14 cellular contexts compared by ENCODE assay signal in the genomic region with DNA sequence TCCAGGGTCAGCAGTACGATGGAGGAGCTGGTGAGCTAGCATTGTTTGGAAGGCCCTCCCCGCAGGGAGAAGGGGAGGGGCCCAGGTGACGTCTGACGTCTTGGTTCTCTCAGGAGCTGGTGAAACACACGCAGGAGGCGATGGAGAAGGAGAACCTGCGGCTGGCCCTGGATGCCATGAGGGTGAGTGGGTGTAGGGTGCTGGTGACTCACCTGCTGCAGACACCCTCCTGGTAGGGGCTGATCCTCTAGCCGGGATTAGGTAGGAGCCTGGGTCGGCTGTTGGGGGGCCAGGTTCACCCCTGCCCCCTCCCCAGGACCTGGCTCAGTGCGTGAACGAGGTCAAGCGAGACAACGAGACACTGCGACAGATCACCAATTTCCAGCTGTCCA. TPM values are rescaled to one million over a fixed set of nuclear protein-coding genes. Genes with fewer than 3 reads are reported as not detected.
DNase-seq lines count a peak whose midpoint lies in the region; ATAC-seq and TF ChIP-seq lines count a peak whose summit lies in the region.
"Had no signal": no experiment of that assay in that cellular context is flagged by ENCODE, and none has a peak within 500 bp of the region (broad histone marks: within the 10 kb centered on the region; RNA-seq: fewer than 3 reads in every experiment).

No MANE protein-coding gene starts in this region.

- peak; percentile 88 for ATAC-seq in foreskin keratinocyte
- no peak for ATAC-seq in stimulated activated memory B cell treated with anti-CD40 and anti-IgM and Interleukin-4, amounts not matched to agents 10 μg/mL and 1 μg/mL and 100 μg/mL, for 72 hours
- ATAC-seq in HG03460 (IDR thresholded peaks at IDR 0.05; ENCODE audit: unreplicated experiment), result no peak

- peak overlapping the region; percentile 83 for H3K4me2 ChIP-seq in PC-9
- H3K4me2 ChIP-seq in Karpas-422 (ENCODE audit: low read depth, low read length, poor library complexity, severe bottlenecking), result no peak overlapping the region

- H4K20me1 ChIP-seq in PC-9 (ENCODE audit: insufficient read depth), result no peaks in the 10 kb centered on the region
- H4K20me1 ChIP-seq in Karpas-422 (ENCODE audit: insufficient read depth, low read depth, low read length), result 0 out of 2 replicates have a peak, but pooled peaks cover 3% of the 10 kb centered on the region

- H3K9me3 ChIP-seq in PC-9 (ENCODE audit: insufficient read depth, low read depth), result no peaks in the 10 kb centered on the region
- H3K9me3 ChIP-seq in Karpas-422 (ENCODE audit: low read length), result no peaks in the 10 kb centered on the region
- H3K9me3 ChIP-seq: prostate gland had no signal

- no peak overlapping the region for H3K9ac ChIP-seq in Karpas-422 (ENCODE audit: low read length)

- POLR2A ChIA-PET in PC-9 (lab: Charles Lee; ENCODE audit: unreplicated experiment), result interaction anchor here (0.6 to 1.2 kb wide), 3 partner anchors 27 to 298 kb away, joined by 4 to 7 read pairs (median 7); a partner anchor contains a TSS

- H3K4me3 Mint-ChIP-seq in activated naive CD4-positive, alpha-beta T cell treated with anti-CD3 and anti-CD28 coated beads for 36 hours, result no peak overlapping the region
- peak overlapping the region; percentile 28 for H3K4me3 Mint-ChIP-seq in stimulated activated memory B cell treated with anti-CD40 and anti-IgM and Interleukin-4, amounts not matched to agents 10 μg/mL and 1 μg/mL and 100 μg/mL, for 72 hours

- H3K9me3 Mint-ChIP-seq in activated naive CD4-positive, alpha-beta T cell treated with anti-CD3 and anti-CD28 coated beads for 36 hours, result no peaks in the 10 kb centered on the region
- H3K9me3 Mint-ChIP-seq in stimulated activated memory B cell treated with anti-CD40 and anti-IgM and Interleukin-4, amounts not matched to agents 10 μg/mL and 1 μg/mL and 100 μg/mL, for 72 hours, result no peaks in the 10 kb centered on the region

- H3K4me1 Mint-ChIP-seq in activated naive CD4-positive, alpha-beta T cell treated with anti-CD3 and anti-CD28 coated beads for 36 hours (ENCODE audit: low read depth), result peaks cover 4% of the 10 kb centered on the region
- H3K4me1 Mint-ChIP-seq in stimulated activated memory B cell treated with anti-CD40 and anti-IgM and Interleukin-4, amounts not matched to agents 10 μg/mL and 1 μg/mL and 100 μg/mL, for 72 hours, result peaks cover 21% of the 10 kb centered on the region

- H3K27ac ChIP-seq in PC-9 (peak overlapping the region; percentile 82), foreskin keratinocyte (no peak overlapping the region), Karpas-422 (ENCODE audit: low read length) (no peak overlapping the region)
- H3K27ac ChIP-seq: HL-60, prostate gland, WERI-Rb-1 had no signal

- TF ChIP-seq CTCF in PC-9 (conservative IDR thresholded peaks at IDR 0.05) (no peak), foreskin keratinocyte (conservative IDR thresholded peaks at IDR 0.05) (no peak)

- H3K79me2 ChIP-seq in PC-9 (ENCODE audit: low read depth) (no peaks in the 10 kb centered on the region), Karpas-422 (ENCODE audit: low read length) (no peaks in the 10 kb centered on the region)

- H3K4me1 ChIP-seq in PC-9 (replicated peaks; ENCODE audit: insufficient read depth) (peaks cover 8% of the 10 kb centered on the region), foreskin keratinocyte (no peaks in the 10 kb centered on the region), Karpas-422 (ENCODE audit: low read length) (no peaks in the 10 kb centered on the region)
- H3K4me1 ChIP-seq: prostate gland had no signal

- H2AFZ ChIP-seq in PC-9 (peak overlapping the region; percentile 75), Karpas-422 (ENCODE audit: low read length) (no peak overlapping the region)

- H3K27me3 Mint-ChIP-seq in activated naive CD4-positive, alpha-beta T cell treated with anti-CD3 and anti-CD28 coated beads for 36 hours (ENCODE audit: low read depth), result no peaks in the 10 kb centered on the region
- H3K27me3 Mint-ChIP-seq in stimulated activated memory B cell treated with anti-CD40 and anti-IgM and Interleukin-4, amounts not matched to agents 10 μg/mL and 1 μg/mL and 100 μg/mL, for 72 hours, result no peaks in the 10 kb centered on the region

- H3K36me3 ChIP-seq in PC-9 (ENCODE audit: low read depth), result no peaks in the 10 kb centered on the region
- H3K36me3 ChIP-seq in Karpas-422 (ENCODE audit: insufficient read depth, low read length), result peaks cover 37% of the 10 kb centered on the region
- H3K36me3 ChIP-seq: prostate gland, WERI-Rb-1 had no signal

- no peaks in the 10 kb centered on the region for H3K9me2 ChIP-seq in PC-9 (ENCODE audit: insufficient read depth)
- H3K9me2 ChIP-seq in Karpas-422 (replicated peaks; ENCODE audit: insufficient read depth, low read length), result no peaks in the 10 kb centered on the region

- no peak for DNase-seq in activated naive CD4-positive, alpha-beta T cell treated with anti-CD3 and anti-CD28 coated beads for 36 hours
- no peak for DNase-seq in activated naive CD4-positive, alpha-beta T cell treated with Interleukin-2 at 50 U/mL for 16 hours
- DNase-seq in PC-9 (peak; percentile 84 to 92), foreskin keratinocyte (peak; percentile 62 to 78), pons (ENCODE audit: low spot score) (no peak), Karpas-422 (no peak)
- DNase-seq: midbrain, NCI-H510A, SIG-M5, WERI-Rb-1 had no signal

- CTCF ChIA-PET in activated naive CD4-positive, alpha-beta T cell treated with anti-CD3 and anti-CD28 coated beads for 36 hours (lab: Charles Lee), result no interaction called here
- CTCF ChIA-PET in PC-9 (lab: Charles Lee), result no interaction called here

- H3F3A ChIP-seq in PC-9 (ENCODE audit: insufficient read depth, low read depth), result peaks cover 6% of the 10 kb centered on the region; the same call in 1 of the 2 replicates

- H3K27me3 ChIP-seq in PC-9 (ENCODE audit: insufficient read depth, low read depth) (no peaks in the 10 kb centered on the region), foreskin keratinocyte (no peaks in the 10 kb centered on the region), Karpas-422 (ENCODE audit: low read length) (no peaks in the 10 kb centered on the region)

- H3K4me3 ChIP-seq in PC-9 (peak overlapping the region; percentile 73), Karpas-422 (ENCODE audit: low read length) (no peak overlapping the region)
- H3K4me3 ChIP-seq: prostate gland had no signal

- peak overlapping the region; percentile 69 for H3K27ac Mint-ChIP-seq in activated naive CD4-positive, alpha-beta T cell treated with anti-CD3 and anti-CD28 coated beads for 36 hours
- H3K27ac Mint-ChIP-seq in stimulated activated memory B cell treated with anti-CD40 and anti-IgM and Interleukin-4, amounts not matched to agents 10 μg/mL and 1 μg/mL and 100 μg/mL, for 72 hours, result peak overlapping the region; percentile 10

- intact Hi-C loops in activated naive CD4-positive, alpha-beta T cell treated with anti-CD3 and anti-CD28 coated beads for 36 hours (cut with micrococcal nuclease), result no loop called here
- intact Hi-C loops in PC-9 (cut with micrococcal nuclease; ENCODE audit: unreplicated experiment), result loop anchor here (1.0 to 2.0 kb wide), 2 partner anchors 28 to 61 kb away; a partner anchor contains a TSS

- TSS peak; percentile 75 for BruUV-seq in PC-9 (replicated peaks; lab: Mats Ljungman, UMichigan)

- H3K36me3 Mint-ChIP-seq in activated naive CD4-positive, alpha-beta T cell treated with anti-CD3 and anti-CD28 coated beads for 36 hours (ENCODE audit: low read depth), result peaks cover 60% of the 10 kb centered on the region
- H3K36me3 Mint-ChIP-seq in stimulated activated memory B cell treated with anti-CD40 and anti-IgM and Interleukin-4, amounts not matched to agents 10 μg/mL and 1 μg/mL and 100 μg/mL, for 72 hours, result peaks cover 87% of the 10 kb centered on the region

RNA-seq across cellular contexts. Expression of a gene that starts 55.8 kb away (rescaled TPM):
- total RNA-seq in activated naive CD4-positive, alpha-beta T cell treated with anti-CD3 and anti-CD28 coated beads for 36 hours, result 100 to 1,000 TPM in 1 of 2 experiments, 10 to 100 TPM in 1; 93.6 to 103 TPM
- 7.5 and 8.2 TPM in 2 replicates for total RNA-seq in PC-9 (2021)
- total RNA-seq in foreskin keratinocyte, result 0.14 and 0.34 TPM in 2 replicates
- polyA plus RNA-seq in foreskin keratinocyte, result 0.09 and 0.15 TPM in 2 replicates
- 46.0 and 85.2 TPM in 2 replicates for total RNA-seq in Karpas-422 (2014; rRNA removed; shearing (Covaris generic); ENCODE audit: low replicate concordance)

RNA-seq across cellular contexts. Expression of a gene that starts 59.1 kb away (rescaled TPM):
- total RNA-seq in activated naive CD4-positive, alpha-beta T cell treated with anti-CD3 and anti-CD28 coated beads for 36 hours, result 10 to 100 TPM in 1 of 2 experiments, 1 to 10 TPM in 1; 9.1 to 11.2 TPM
- not detected in 2 replicates for total RNA-seq in PC-9 (2021)
- not detected in 2 replicates for total RNA-seq in foreskin keratinocyte
- not detected in 2 replicates for polyA plus RNA-seq in foreskin keratinocyte
- total RNA-seq in Karpas-422 (2014; rRNA removed; shearing (Covaris generic); ENCODE audit: low replicate concordance), result 0.30 TPM in 1 of 2 replicates, not detected in the other

Comparison
In these comparisons a context has a peak if more than half of its experiments do, and no peak if none do; other contexts are left out.
1. DNase-seq: peak in PC-9 (2 of 2) and foreskin keratinocyte (2 of 2); none in activated naive CD4-positive, alpha-beta T cell treated with anti-CD3 and anti-CD28 coated beads for 36 hours (single experiment), activated naive CD4-positive, alpha-beta T cell treated with Interleukin-2 at 50 U/mL for 16 hours (single experiment), pons (single experiment) and Karpas-422 (single experiment).